9 cellular contexts compared by ENCODE assay signal in genomic region chr10:37496061-37496460, GRCh38.
"Had no signal": no experiment of that assay in that cellular context is flagged by ENCODE, and none has a peak within 500 bp of the region (broad histone marks: within the 10 kb centered on the region; RNA-seq: fewer than 3 reads in every experiment).

No MANE protein-coding gene starts in this region.

- H3K27ac ChIP-seq: GM23248 had no signal

- DNase-seq: GOT3, H7, HFFc6, IMR-90, KG1 had no signal

- H3K9ac ChIP-seq: GM23248 had no signal

- H3K4me3 ChIP-seq: GM23248, HAP-1, K562 had no signal

- H3K36me3 ChIP-seq: HAP-1 had no signal

- H3K4me1 ChIP-seq: HAP-1 had no signal

- H2AFZ ChIP-seq: GM23248 had no signal

- H3K9me3 ChIP-seq: HAP-1 had no signal

- ATAC-seq: HCT116, K562 had no signal
